ENCODE assay signal across 8 cellular contexts in the genomic region with DNA sequence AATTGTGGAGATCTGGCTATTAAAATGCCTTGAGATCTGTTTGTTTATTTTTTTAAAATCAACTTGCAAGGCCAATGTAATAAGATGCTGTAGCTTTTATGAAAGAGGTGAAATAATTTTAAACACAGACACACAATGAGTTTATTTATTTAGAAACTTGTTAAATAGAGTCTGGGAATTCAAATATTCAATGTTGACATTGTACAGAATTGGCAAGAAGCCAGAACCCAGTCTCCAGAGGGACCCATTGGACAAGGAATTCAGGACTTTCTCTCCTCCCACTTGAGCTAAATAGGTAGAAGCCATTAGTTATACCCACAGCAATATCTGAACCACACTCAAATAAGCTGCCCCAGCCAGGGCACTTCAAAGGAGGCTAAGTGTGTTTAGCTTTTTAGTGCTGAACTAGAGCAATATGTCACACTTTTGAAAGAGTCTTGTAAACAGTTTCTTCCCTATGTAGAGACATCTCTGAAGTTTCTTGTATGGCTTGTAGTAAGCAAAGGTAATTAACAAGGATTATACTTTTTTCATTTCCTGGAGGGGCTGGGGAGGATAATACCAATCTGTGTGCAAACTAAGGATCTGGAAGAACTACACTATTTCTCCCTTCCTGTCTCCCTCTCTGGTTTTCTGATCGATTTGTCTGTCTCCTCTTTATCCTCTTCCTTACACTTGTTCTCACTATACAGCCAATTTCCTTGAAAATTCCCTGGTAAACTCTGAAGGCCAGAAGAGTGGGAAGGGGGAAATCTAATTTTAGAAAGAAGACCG. TPM values are rescaled to one million over a fixed set of nuclear protein-coding genes. Genes with fewer than 3 reads are reported as not detected.
DNase-seq lines count a peak whose midpoint lies in the region; ATAC-seq and TF ChIP-seq lines count a peak whose summit lies in the region.

No MANE protein-coding gene starts in this region.

- H3K4me1 Mint-ChIP-seq in naive thymus-derived CD8-positive, alpha-beta T cell, result peaks cover 15 to 37% (median 33%) of the 10 kb centered on the region in 4 donors

- H3K36me3 ChIP-seq in HUES48 (ENCODE audit: control insufficient read depth, insufficient read depth, low read length) (no peaks in the 10 kb centered on the region), body of pancreas (replicated peaks in 1 of 2; ENCODE audit: insufficient read depth in 1 of 2, low read depth in 2 of 2) (no peaks in the 10 kb centered on the region)

- H3K27ac Mint-ChIP-seq in naive thymus-derived CD8-positive, alpha-beta T cell, result no peak overlapping the region

- peaks cover 56% of the 10 kb centered on the region for H3K4me1 ChIP-seq in HUES48 (ENCODE audit: control insufficient read depth, insufficient read depth, low read length)
- peaks cover 39% of the 10 kb centered on the region for H3K4me1 ChIP-seq in body of pancreas

- peaks cover 52 to 90% (median 76%) of the 10 kb centered on the region in 5 donors for H3K27me3 Mint-ChIP-seq in naive thymus-derived CD8-positive, alpha-beta T cell

- WGBS in body of pancreas, 2 donors, result 0 to 5% methylated on average over 2 of the region's 2 CpGs
- 11 to 14% methylated on average over 2 of the region's 2 CpGs for WGBS in lower leg skin, 2 donors

- peaks cover 66% of the 10 kb centered on the region for H3K27me3 ChIP-seq in HUES48 (ENCODE audit: control insufficient read depth, insufficient read depth, low read length)
- no peaks in the 10 kb centered on the region for H3K27me3 ChIP-seq in body of pancreas

- TF ChIP-seq POLR2A in body of pancreas (IDR thresholded peaks at IDR 0.05), result peak; percentile 21 to 55 (median 42)
- TF ChIP-seq POLR2A in lower leg skin (IDR thresholded peaks at IDR 0.05), result no peak

- peaks cover 0 to 19% (median 2%) of the 10 kb centered on the region in 9 donors for H3K9me3 Mint-ChIP-seq in naive thymus-derived CD8-positive, alpha-beta T cell

- ATAC-seq in body of pancreas, result peak; percentile 34
- ATAC-seq in naive thymus-derived CD8-positive, alpha-beta T cell, result no peak

- H3K9ac ChIP-seq in HUES48 (ENCODE audit: low read depth, low read length), result no peak overlapping the region

- peaks cover 0 to 6% (median 0%) of the 10 kb centered on the region in 3 donors for H3K36me3 Mint-ChIP-seq in naive thymus-derived CD8-positive, alpha-beta T cell

- H3K4me3 ChIP-seq in HUES48 (ENCODE audit: low read depth, low read length) (peak overlapping the region; percentile 74), body of pancreas (no peak overlapping the region), lower leg skin (ENCODE audit: low read depth, poor library complexity, severe bottlenecking) (no peak overlapping the region)

- H3K9me3 ChIP-seq in HUES48 (ENCODE audit: control insufficient read depth, insufficient read depth, low read length), result no peaks in the 10 kb centered on the region
- H3K9me3 ChIP-seq in body of pancreas, result no peaks in the 10 kb centered on the region

- POLR2A ChIA-PET in naive thymus-derived CD8-positive, alpha-beta T cell (lab: Charles Lee), result no interaction called here
- POLR2A ChIA-PET in RWPE1 (lab: Yijun Ruan, JAX; ENCODE audit: low non-redundant PET), result no interaction called here

- CTCF ChIA-PET in RWPE1 (lab: Yijun Ruan, JAX), result interaction anchor here (0.7 kb wide), 1 partner anchor 177 kb away, joined by 4 read pairs; no protein-coding TSS in a partner anchor

- H3K27ac ChIP-seq in HUES48 (ENCODE audit: low read depth, low read length) (no peak overlapping the region), body of pancreas (peak overlapping the region; percentile 44 to 96 (median 92)), RWPE1 (no peak overlapping the region)

- intact Hi-C loops in body of pancreas (cut with DNase I) (no loop called here), lower leg skin (cut with DNase I; ENCODE audit: low total_unique reads) (no loop called here)

- TF ChIP-seq CTCF in body of pancreas (IDR thresholded peaks at IDR 0.05) (no peak), lower leg skin (IDR thresholded peaks at IDR 0.05) (no peak), RWPE1 (conservative IDR thresholded peaks at IDR 0.05; ENCODE audit: low read depth) (no peak)

- peak overlapping the region in 3 of 10 donors; percentile 40 to 46 (median 40) for H3K4me3 Mint-ChIP-seq in naive thymus-derived CD8-positive, alpha-beta T cell

- peak; percentile 26 for DNase-seq in NCI-H146 treated with DMSO at 0.1 percent for 48 hours (lab: John Stamatoyannopoulos, UW; ENCODE audit: unreplicated experiment)
- DNase-seq in body of pancreas, result peak; percentile 44 to 72 (median 65)
- peak; percentile 59 for DNase-seq in renal cortical epithelial cell (ENCODE audit: low read depth)
- no peak for DNase-seq in lower leg skin (ENCODE audit: low spot score in 2 of 2)
- no peak for DNase-seq in cerebellar nuclear complex (lab: John Stamatoyannopoulos, UW)
- no peak for DNase-seq in naive thymus-derived CD8-positive, alpha-beta T cell
- DNase-seq in RWPE1 (ENCODE audit: low spot score), result no peak

RNA-seq across cellular contexts. Expression of a gene that starts 6.0 kb away (rescaled TPM):
- 10 to 100 TPM; 47.5 to 58.1 TPM for total RNA-seq in body of pancreas
- 23.1 and 142 TPM in 2 replicates for total RNA-seq in renal cortical epithelial cell
- total RNA-seq in lower leg skin, result 1 to 10 TPM; 3.9 to 8.2 (median 5.5) TPM
- not detected for total RNA-seq in naive thymus-derived CD8-positive, alpha-beta T cell
- not detected for polyA plus RNA-seq in naive thymus-derived CD8-positive, alpha-beta T cell

Comparison
In these comparisons a context has a peak if more than half of its experiments do, and no peak if none do; other contexts are left out.
1. H3K27ac ChIP-seq: peak in body of pancreas (4 of 4); none in HUES48 (single experiment) and RWPE1 (single experiment).
2. DNase-seq: peak in NCI-H146 treated with DMSO at 0.1 percent for 48 hours (single experiment), body of pancreas (4 of 4) and renal cortical epithelial cell (single experiment); none in lower leg skin (0 of 2), cerebellar nuclear complex (0 of 2), naive thymus-derived CD8-positive, alpha-beta T cell (0 of 10) and RWPE1 (single experiment).
3. POLR2A ChIP-seq: peak in body of pancreas (3 of 3); none in lower leg skin (0 of 2).